ENCODE assay signal across 8 cellular contexts in the genomic region with DNA sequence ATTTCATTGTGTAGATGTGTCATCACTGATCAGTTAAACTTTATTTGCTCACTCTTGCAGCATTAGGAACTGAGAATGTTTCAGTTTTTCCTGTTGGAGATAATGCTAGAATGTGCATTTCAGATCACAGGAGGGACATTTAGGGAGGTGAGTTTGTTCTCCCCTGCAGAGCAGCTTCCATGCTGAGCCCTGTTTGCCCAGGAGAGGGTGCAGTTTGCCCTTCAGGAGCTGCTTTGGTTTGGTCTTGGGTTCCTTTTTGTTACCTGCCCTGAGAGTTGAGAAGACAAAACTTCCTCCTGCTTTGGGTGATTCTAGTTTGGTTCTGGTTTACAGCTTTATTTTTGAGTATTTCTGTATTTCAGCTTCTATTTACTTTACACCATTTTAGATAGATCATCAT. TPM values are rescaled to one million over a fixed set of nuclear protein-coding genes. Genes with fewer than 3 reads are reported as not detected.
DNase-seq lines count a peak whose midpoint lies in the region; ATAC-seq, FAIRE-seq and TF ChIP-seq lines count a peak whose summit lies in the region.

No MANE protein-coding gene starts in this region.

- peak; percentile 47 to 66 for ATAC-seq in activated T-cell treated with anti-CD3 and anti-CD28 coated beads, Interleukin-2, amount 50 U/mL, for 4 hours

- H3K4me3 ChIP-seq in fibroblast of the aortic adventitia (ENCODE audit: low read depth, low read length), result no peak overlapping the region

- no peaks in the 10 kb centered on the region for H3K27me3 Mint-ChIP-seq in activated T-cell treated with anti-CD3 and anti-CD28 coated beads, Interleukin-2, amount 50 U/mL, for 4 hours (ENCODE audit: low read depth)

- H3K36me3 Mint-ChIP-seq in activated T-cell treated with anti-CD3 and anti-CD28 coated beads, Interleukin-2, amount 50 U/mL, for 4 hours (ENCODE audit: insufficient read depth), result peaks cover 5% of the 10 kb centered on the region

- peak; percentile 72 for TF ChIP-seq CTCF in fibroblast of the aortic adventitia (IDR thresholded peaks at IDR 0.05; ENCODE audit: insufficient read depth, low read length)

- no peaks in the 10 kb centered on the region for H3K9me3 Mint-ChIP-seq in activated T-cell treated with anti-CD3 and anti-CD28 coated beads, Interleukin-2, amount 50 U/mL, for 4 hours

- peaks cover 61% of the 10 kb centered on the region for H3K4me1 Mint-ChIP-seq in activated T-cell treated with anti-CD3 and anti-CD28 coated beads, Interleukin-2, amount 50 U/mL, for 4 hours (ENCODE audit: low read depth)

- DNase-seq in AML-193 (lab: John Stamatoyannopoulos, UW), result peak; percentile 8 to 18
- peak; percentile 54 for DNase-seq in GM19240 (ENCODE audit: insufficient read length, low spot score)
- DNase-seq in NOMO-1 treated with dmso at 0.1 percent for 144 hours (lab: John Stamatoyannopoulos, UW; ENCODE audit: unreplicated experiment), result peak; percentile 25
- DNase-seq in activated T-cell treated with anti-CD3 and anti-CD28 coated beads, Interleukin-2, amount 50 U/mL, for 4 hours, result peak; percentile 64
- peak; percentile 53 for DNase-seq in fibroblast of the aortic adventitia (ENCODE audit: low read depth)
- peak; percentile 33 to 51 (median 45) for DNase-seq in stimulated activated CD4-positive, alpha-beta T cell treated with anti-CD3 and anti-CD28 coated beads, TNF-alpha, amount 100 ng/mL, for 1 hour (ENCODE audit: low read depth in 3 of 3, low spot score in 1 of 3)
- DNase-seq in SK-N-DZ (ENCODE audit: low spot score), result no peak
- DNase-seq in RCC 7860 (ENCODE audit: low spot score), result no peak

- FAIRE-seq in RCC 7860 (lab: Jason Lieb, UNC), result no peak

- H3K4me3 Mint-ChIP-seq in activated T-cell treated with anti-CD3 and anti-CD28 coated beads, Interleukin-2, amount 50 U/mL, for 4 hours, result no peak overlapping the region

RNA-seq across cellular contexts. Expression of a gene that starts 49.9 kb away (rescaled TPM):
- 10 to 100 TPM; 38.8 to 44.9 (median 39.3) TPM for total RNA-seq in activated T-cell treated with anti-CD3 and anti-CD28 coated beads, Interleukin-2, amount 50 U/mL, for 4 hours
- 4.1 and 7.4 TPM in 2 replicates for total RNA-seq in fibroblast of the aortic adventitia (ENCODE audit: low replicate concordance)
- 15.9 and 21.3 TPM in 2 replicates for polyA plus RNA-seq in SK-N-DZ (2014; cell fraction: cytosol; rRNA removed)
- polyA plus RNA-seq in SK-N-DZ (2014; cell fraction: nucleus; rRNA removed), result 45.7 and 52.6 TPM in 2 replicates

Comparison
In these comparisons a context has a peak if more than half of its experiments do, and no peak if none do; other contexts are left out.
1. DNase-seq: peak in AML-193 (2 of 2), GM19240 (single experiment), NOMO-1 treated with dmso at 0.1 percent for 144 hours (single experiment), activated T-cell treated with anti-CD3 and anti-CD28 coated beads, Interleukin-2, amount 50 U/mL, for 4 hours (single experiment), fibroblast of the aortic adventitia (single experiment) and stimulated activated CD4-positive, alpha-beta T cell treated with anti-CD3 and anti-CD28 coated beads, TNF-alpha, amount 100 ng/mL, for 1 hour (3 of 3); none in SK-N-DZ (single experiment) and RCC 7860 (single experiment).